1 cellular context compared by ENCODE assay signal in genomic region chr12:52434096-52434733, GRCh38.
TF ChIP-seq lines count a peak whose summit lies in the region.

TSS of gene KRT75 (minus strand) at chr12:52434371. CDS start at chr12:52434304, 67 bp downstream.

TF ChIP-seq in HEK293, 187 proteins besides CTCF, POLR2A, EP300 and RAD21 (continued from another document):
- TF ChIP-seq ZBTB49 (tag by site-specific recombination; IDR thresholded peaks at IDR 0.05; ENCODE audit: low read depth) (no peak), ZBTB20 (tag by site-specific recombination; IDR thresholded peaks at IDR 0.05) (peak; percentile 68), SP2 (tag by site-specific recombination; IDR thresholded peaks at IDR 0.05) (peak; percentile 22; the same call in 1 of the 2 replicates), ZNF175 (tag by site-specific recombination; IDR thresholded peaks at IDR 0.05) (no peak), HIC1 (tag by site-specific recombination; IDR thresholded peaks at IDR 0.05) (peak; percentile 58; the same call in 1 of the 2 replicates), ZNF701 (tag by site-specific recombination; IDR thresholded peaks at IDR 0.05) (no peak), TSHZ1 (tag by site-specific recombination; IDR thresholded peaks at IDR 0.05; ENCODE audit: borderline replicate concordance) (peak; percentile 81; the same call in 1 of the 2 replicates), KLF9 (tag by site-specific recombination; IDR thresholded peaks at IDR 0.05; ENCODE audit: low read depth) (peak; percentile 58; the same call in 1 of the 2 replicates), ZNF426 (tag by site-specific recombination; IDR thresholded peaks at IDR 0.05) (no peak), PATZ1 (tag by site-specific recombination; IDR thresholded peaks at IDR 0.05) (peak; percentile 87), ZNF785 (tag by site-specific recombination; IDR thresholded peaks at IDR 0.05) (no peak), KLF10 (tag by site-specific recombination; IDR thresholded peaks at IDR 0.05) (no peak), ZNF548 (tag by site-specific recombination; IDR thresholded peaks at IDR 0.05) (no peak), OSR2 (tag by site-specific recombination; IDR thresholded peaks at IDR 0.05) (peak; percentile 27; the same call in 1 of the 2 replicates), FEZF1 (tag by site-specific recombination; IDR thresholded peaks at IDR 0.05) (no peak), AEBP2 (tag by site-specific recombination; IDR thresholded peaks at IDR 0.05; ENCODE audit: borderline replicate concordance) (no peak), ZNF302 (tag by site-specific recombination; IDR thresholded peaks at IDR 0.05; ENCODE audit: low read depth) (no peak), ZNF221 (tag by site-specific recombination; IDR thresholded peaks at IDR 0.05; ENCODE audit: borderline replicate concordance) (no peak), ZNF404 (tag by site-specific recombination; IDR thresholded peaks at IDR 0.05) (no peak), ZNF629 (tag by site-specific recombination; IDR thresholded peaks at IDR 0.05) (peak; percentile 94), EGR2 (tag by site-specific recombination; IDR thresholded peaks at IDR 0.05; ENCODE audit: low read depth) (no peak), ZNF843 (tag by site-specific recombination; IDR thresholded peaks at IDR 0.05) (peak; percentile 58; the same call in 1 of the 2 replicates), SP3 (tag by site-specific recombination; IDR thresholded peaks at IDR 0.05) (0 out of 2 replicates have a peak, but pooled peaks have one; percentile 26), ZNF658 (tag by site-specific recombination; IDR thresholded peaks at IDR 0.05) (no peak), ZNF660 (tag by site-specific recombination; IDR thresholded peaks at IDR 0.05) (peak; percentile 84; the same call in 1 of the 2 replicates), ZSCAN23 (tag by site-specific recombination; IDR thresholded peaks at IDR 0.05) (0 out of 2 replicates have a peak, but pooled peaks have one; percentile 21), ZNF132 (tag by site-specific recombination; IDR thresholded peaks at IDR 0.05; ENCODE audit: borderline replicate concordance) (no peak), WT1 (tag by site-specific recombination; IDR thresholded peaks at IDR 0.05) (no peak), ZNF670 (tag by site-specific recombination; IDR thresholded peaks at IDR 0.05; ENCODE audit: low read depth) (no peak), ZBTB26 (tag by site-specific recombination; optimal IDR thresholded peaks at IDR 0.05) (no peak)
- TF ChIP-seq, protein P1, sequence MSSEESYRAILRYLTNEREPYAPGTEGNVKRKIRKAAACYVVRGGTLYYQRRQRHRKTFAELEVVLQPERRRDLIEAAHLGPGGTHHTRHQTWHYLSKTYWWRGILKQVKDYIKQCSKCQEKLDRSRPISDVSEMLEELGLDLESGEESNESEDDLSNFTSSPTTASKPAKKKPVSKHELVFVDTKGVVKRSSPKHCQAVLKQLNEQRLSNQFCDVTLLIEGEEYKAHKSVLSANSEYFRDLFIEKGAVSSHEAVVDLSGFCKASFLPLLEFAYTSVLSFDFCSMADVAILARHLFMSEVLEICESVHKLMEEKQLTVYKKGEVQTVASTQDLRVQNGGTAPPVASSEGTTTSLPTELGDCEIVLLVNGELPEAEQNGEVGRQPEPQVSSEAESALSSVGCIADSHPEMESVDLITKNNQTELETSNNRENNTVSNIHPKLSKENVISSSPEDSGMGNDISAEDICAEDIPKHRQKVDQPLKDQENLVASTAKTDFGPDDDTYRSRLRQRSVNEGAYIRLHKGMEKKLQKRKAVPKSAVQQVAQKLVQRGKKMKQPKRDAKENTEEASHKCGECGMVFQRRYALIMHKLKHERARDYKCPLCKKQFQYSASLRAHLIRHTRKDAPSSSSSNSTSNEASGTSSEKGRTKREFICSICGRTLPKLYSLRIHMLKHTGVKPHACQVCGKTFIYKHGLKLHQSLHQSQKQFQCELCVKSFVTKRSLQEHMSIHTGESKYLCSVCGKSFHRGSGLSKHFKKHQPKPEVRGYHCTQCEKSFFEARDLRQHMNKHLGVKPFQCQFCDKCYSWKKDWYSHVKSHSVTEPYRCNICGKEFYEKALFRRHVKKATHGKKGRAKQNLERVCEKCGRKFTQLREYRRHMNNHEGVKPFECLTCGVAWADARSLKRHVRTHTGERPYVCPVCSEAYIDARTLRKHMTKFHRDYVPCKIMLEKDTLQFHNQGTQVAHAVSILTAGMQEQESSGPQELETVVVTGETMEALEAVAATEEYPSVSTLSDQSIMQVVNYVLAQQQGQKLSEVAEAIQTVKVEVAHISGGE (tag by site-specific recombination; conservative IDR thresholded peaks at IDR 0.05; ENCODE audit: low read depth): no peak
- TF ChIP-seq, protein P2, sequence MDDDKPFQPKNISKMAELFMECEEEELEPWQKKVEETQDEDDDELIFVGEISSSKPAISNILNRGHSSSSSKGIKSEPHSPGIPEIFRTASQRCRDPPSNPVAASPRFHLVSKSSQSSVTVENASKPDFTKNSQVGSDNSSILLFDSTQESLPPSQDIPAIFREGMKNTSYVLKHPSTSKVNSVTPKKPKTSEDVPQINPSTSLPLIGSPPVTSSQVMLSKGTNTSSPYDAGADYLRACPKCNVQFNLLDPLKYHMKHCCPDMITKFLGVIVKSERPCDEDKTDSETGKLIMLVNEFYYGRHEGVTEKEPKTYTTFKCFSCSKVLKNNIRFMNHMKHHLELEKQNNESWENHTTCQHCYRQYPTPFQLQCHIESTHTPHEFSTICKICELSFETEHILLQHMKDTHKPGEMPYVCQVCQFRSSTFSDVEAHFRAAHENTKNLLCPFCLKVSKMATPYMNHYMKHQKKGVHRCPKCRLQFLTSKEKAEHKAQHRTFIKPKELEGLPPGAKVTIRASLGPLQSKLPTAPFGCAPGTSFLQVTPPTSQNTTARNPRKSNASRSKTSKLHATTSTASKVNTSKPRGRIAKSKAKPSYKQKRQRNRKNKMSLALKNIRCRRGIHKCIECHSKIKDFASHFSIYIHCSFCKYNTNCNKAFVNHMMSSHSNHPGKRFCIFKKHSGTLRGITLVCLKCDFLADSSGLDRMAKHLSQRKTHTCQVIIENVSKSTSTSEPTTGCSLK (tag by site-specific recombination; IDR thresholded peaks at IDR 0.05): no peak
- TF ChIP-seq, protein P3, sequence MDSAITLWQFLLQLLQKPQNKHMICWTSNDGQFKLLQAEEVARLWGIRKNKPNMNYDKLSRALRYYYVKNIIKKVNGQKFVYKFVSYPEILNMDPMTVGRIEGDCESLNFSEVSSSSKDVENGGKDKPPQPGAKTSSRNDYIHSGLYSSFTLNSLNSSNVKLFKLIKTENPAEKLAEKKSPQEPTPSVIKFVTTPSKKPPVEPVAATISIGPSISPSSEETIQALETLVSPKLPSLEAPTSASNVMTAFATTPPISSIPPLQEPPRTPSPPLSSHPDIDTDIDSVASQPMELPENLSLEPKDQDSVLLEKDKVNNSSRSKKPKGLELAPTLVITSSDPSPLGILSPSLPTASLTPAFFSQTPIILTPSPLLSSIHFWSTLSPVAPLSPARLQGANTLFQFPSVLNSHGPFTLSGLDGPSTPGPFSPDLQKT (IDR thresholded peaks at IDR 0.05; ENCODE audit: borderline replicate concordance, low read depth, low read length): no peak
